Comparison of ENCODE assay signal across 8 cellular contexts in the genomic region with DNA sequence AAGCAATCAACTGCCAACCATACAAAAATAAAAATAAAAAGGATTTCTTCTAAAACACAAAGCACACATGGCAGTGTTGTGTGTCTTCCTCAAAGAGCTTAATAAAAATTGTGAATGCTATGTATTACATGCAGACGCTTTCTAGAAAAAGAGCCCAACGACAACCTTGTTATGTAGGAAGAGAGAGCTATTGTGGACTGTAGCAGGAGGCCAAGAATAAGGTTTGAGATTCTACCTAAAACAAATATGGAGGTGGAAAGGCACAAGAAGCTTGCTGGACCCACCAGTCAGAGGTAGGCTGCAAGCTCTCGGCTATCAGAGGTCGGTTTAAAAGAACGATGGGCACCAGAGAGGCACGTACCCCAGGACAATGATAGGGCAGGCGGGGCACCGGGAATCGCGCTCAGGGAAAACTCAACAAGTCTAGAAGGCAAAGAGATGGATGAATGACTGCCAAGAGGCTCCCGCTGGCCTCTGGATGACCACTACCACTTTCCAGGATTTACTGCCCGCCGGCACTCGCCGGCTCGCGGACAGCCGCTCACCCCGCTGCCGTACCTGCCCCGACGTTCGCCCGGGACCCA.
DNase-seq lines count a peak whose midpoint lies in the region; ATAC-seq and TF ChIP-seq lines count a peak whose summit lies in the region.

No MANE protein-coding gene starts in this region.

- no peak for ATAC-seq in DND-41 (ENCODE audit: insufficient read depth, low read depth)
- no peak for ATAC-seq in HG03571 (IDR thresholded peaks at IDR 0.05; ENCODE audit: unreplicated experiment)

- peak overlapping the region; percentile 57 for H2AFZ ChIP-seq in DND-41 (ENCODE audit: low read depth, low read length)

- peaks cover 31% of the 10 kb centered on the region for H3K4me1 ChIP-seq in DND-41 (ENCODE audit: insufficient read depth, low read length)
- peaks cover 9% of the 10 kb centered on the region for H3K4me1 ChIP-seq in stomach smooth muscle (ENCODE audit: control insufficient read depth, insufficient read depth, low read length)

- H3K79me2 ChIP-seq in DND-41 (ENCODE audit: insufficient read depth, low read length) = peaks cover 53% of the 10 kb centered on the region

- in situ Hi-C loops in brain microvascular endothelial cell (cut with HindIII; ENCODE audit: low pct_ligation_motif_present, low sequenced_read_pairs) = no loop called here

- H3K9me3 ChIP-seq in DND-41 (ENCODE audit: insufficient read depth, low read length, severe bottlenecking) = no peaks in the 10 kb centered on the region
- no peaks in the 10 kb centered on the region for H3K9me3 ChIP-seq in stomach smooth muscle (ENCODE audit: control insufficient read depth in 2 of 2, low read length in 2 of 2)

- DNase-seq in DND-41 (peak; percentile 5), LNCaP clone FGC (ENCODE audit: low read depth) (no peak), brain microvascular endothelial cell (no peak), islet precursor cell (peak; percentile 59), retina (no peak), LoVo (ENCODE audit: low spot score) (no peak)

- H3K9ac ChIP-seq in DND-41 (ENCODE audit: low read depth, low read length) = peak overlapping the region; percentile 82
- peak overlapping the region; percentile 80 to 84 for H3K9ac ChIP-seq in stomach smooth muscle (ENCODE audit: low read length in 2 of 2)

- TF ChIP-seq CTCF in DND-41 (IDR thresholded peaks at IDR 0.05; ENCODE audit: borderline replicate concordance, extremely low read depth, low read length, poor library complexity, severe bottlenecking) (no peak), LNCaP clone FGC (IDR thresholded peaks at IDR 0.05; ENCODE audit: control insufficient read depth, extremely low read depth, insufficient read depth) (no peak), brain microvascular endothelial cell (IDR thresholded peaks at IDR 0.05; ENCODE audit: low read depth, low read length, missing control alignments) (no peak)

- H3K27ac ChIP-seq in DND-41 (ENCODE audit: low read length) = peak overlapping the region; percentile 65
- H3K27ac ChIP-seq in brain microvascular endothelial cell = peak overlapping the region; percentile 72
- peak overlapping the region; percentile 69 for H3K27ac ChIP-seq in stomach smooth muscle (ENCODE audit: low read length)

- H3K4me3 ChIP-seq in DND-41 (ENCODE audit: low read depth in 1 of 2, low read length in 2 of 2) = peak overlapping the region; percentile 58 to 63
- H3K4me3 ChIP-seq in LNCaP clone FGC (ENCODE audit: low read depth, low read length) = peak overlapping the region; percentile 55
- H3K4me3 ChIP-seq in brain microvascular endothelial cell (ENCODE audit: low read depth, low read length) = peak overlapping the region; percentile 81
- peak overlapping the region; percentile 82 to 85 for H3K4me3 ChIP-seq in stomach smooth muscle (ENCODE audit: low read length in 2 of 2)

- no peaks in the 10 kb centered on the region for H4K20me1 ChIP-seq in DND-41 (ENCODE audit: insufficient read depth, low read length)

- H3K36me3 ChIP-seq in DND-41 (ENCODE audit: insufficient read depth, low read length) = no peaks in the 10 kb centered on the region; the same call in 1 of the 2 replicates
- H3K36me3 ChIP-seq in brain microvascular endothelial cell (replicated peaks) = no peaks in the 10 kb centered on the region
- no peaks in the 10 kb centered on the region for H3K36me3 ChIP-seq in stomach smooth muscle (ENCODE audit: control insufficient read depth in 2 of 2, insufficient read depth in 2 of 2, low read length in 2 of 2)

- H3K27me3 ChIP-seq in DND-41 (ENCODE audit: insufficient read depth, low read length, poor library complexity) (no peaks in the 10 kb centered on the region), brain microvascular endothelial cell (replicated peaks) (no peaks in the 10 kb centered on the region), stomach smooth muscle (ENCODE audit: control insufficient read depth in 1 of 2, insufficient read depth in 2 of 2, low read length in 2 of 2) (peaks cover 2 to 4% of the 10 kb centered on the region in 2 donors)

- H3K4me2 ChIP-seq in DND-41 (ENCODE audit: insufficient read depth, low read length) = peak overlapping the region; percentile 69

Comparison
In these comparisons a context has a peak if more than half of its experiments do, and no peak if none do; other contexts are left out.
1. DNase-seq: peak in DND-41 (single experiment) and islet precursor cell (single experiment); none in LNCaP clone FGC (single experiment), brain microvascular endothelial cell (single experiment), retina (single experiment) and LoVo (single experiment).
2. Peak in every context shown above with its lines, with median percentiles within 50 percentile points of each other: H3K27ac ChIP-seq and H3K4me3 ChIP-seq.